3 cellular contexts compared by ENCODE assay signal in the genomic region with DNA sequence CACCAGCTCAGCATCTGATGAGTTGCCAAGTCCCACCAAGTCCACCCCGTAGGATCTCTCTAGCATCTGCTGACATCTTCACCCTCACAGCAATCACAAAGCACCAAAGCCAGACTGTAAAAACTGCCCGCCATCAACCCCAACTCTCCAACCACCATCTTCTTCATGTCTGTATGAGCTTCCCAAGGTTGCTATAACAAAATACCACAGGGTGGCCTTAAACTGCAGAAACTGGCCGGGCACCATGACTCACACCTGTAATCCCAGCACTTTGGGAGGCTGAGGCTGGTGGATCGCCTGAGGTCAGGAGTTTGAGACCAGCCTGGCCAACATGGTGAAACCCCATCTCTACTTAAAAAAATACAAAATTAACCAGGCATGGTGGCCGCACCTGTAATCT. TPM values are rescaled to one million over a fixed set of nuclear protein-coding genes. Genes with fewer than 3 reads are reported as not detected.
"Had no signal": no experiment of that assay in that cellular context is flagged by ENCODE, and none has a peak within 500 bp of the region (broad histone marks: within the 10 kb centered on the region; RNA-seq: fewer than 3 reads in every experiment).

No MANE protein-coding gene starts in this region.

RNA-seq across cellular contexts. Expression of a gene that starts 25.3 kb away (rescaled TPM):
- total RNA-seq: OCI-LY7, RPMI7951, SJSA1 had no signal
